26 cellular contexts compared by ENCODE assay signal in genomic region chr12:69881771-69882170, GRCh38. TPM values are rescaled to one million over a fixed set of nuclear protein-coding genes. Genes with fewer than 3 reads are reported as not detected.
DNase-seq lines count a peak whose midpoint lies in the region; ATAC-seq and TF ChIP-seq lines count a peak whose summit lies in the region.
"Had no signal": no experiment of that assay in that cellular context is flagged by ENCODE, and none has a peak within 500 bp of the region (broad histone marks: within the 10 kb centered on the region; RNA-seq: fewer than 3 reads in every experiment).

No MANE protein-coding gene starts in this region.

- H4K12ac ChIP-seq in trophoblast cell (ENCODE audit: low read depth, low read length), result no peak overlapping the region

- H3K18ac ChIP-seq in trophoblast cell (ENCODE audit: low read length), result no peak overlapping the region

- no peak overlapping the region for H3K27ac ChIP-seq in lower lobe of right lung
- no peak overlapping the region for H3K27ac ChIP-seq in trophoblast cell (ENCODE audit: low read depth, low read length)
- H3K27ac ChIP-seq: C4-2B, KMS-11, PC-9, SJSA1 had no signal

- H3K23ac ChIP-seq in trophoblast cell (ENCODE audit: low read length), result no peak overlapping the region

- H3K4ac ChIP-seq in trophoblast cell (ENCODE audit: low read depth, low read length), result no peak overlapping the region

- no peak overlapping the region for H4K91ac ChIP-seq in trophoblast cell (ENCODE audit: low read depth, low read length)

- ATAC-seq in lower lobe of right lung (no peak), left lobe of liver (no peak)
- ATAC-seq: CD8-positive, alpha-beta T cell; T-cell had no signal

- no peak overlapping the region for H2AK5ac ChIP-seq in trophoblast cell (ENCODE audit: low read length)

- no peak overlapping the region for H2BK12ac ChIP-seq in trophoblast cell (ENCODE audit: low read length)

- DNase-seq in NCI-H1694 (lab: John Stamatoyannopoulos, UW) (peak; percentile 80), NCI-H446 treated with DMSO at 0.1 percent for 48 hours (lab: John Stamatoyannopoulos, UW) (peak; percentile 75), cerebellar nuclear complex (lab: John Stamatoyannopoulos, UW) (peak; percentile 58 to 87), lower lobe of right lung (no peak), left lobe of liver (ENCODE audit: low spot score) (no peak), trophoblast cell (no peak), NCI-H2081 (lab: John Stamatoyannopoulos, UW) (no peak)
- DNase-seq: Caco-2; CD8-positive, alpha-beta T cell; DMS153; DND-41; MM.1S; NCI-H1417; NCI-H187; NCI-H748 treated with DMSO at 0.1 percent for 48 hours; PC-9; Right ventricle myocardium superior; RPMI8226; T-cell had no signal

- H3K36me3 ChIP-seq in lower lobe of right lung, result no peaks in the 10 kb centered on the region
- H3K36me3 ChIP-seq in trophoblast cell (ENCODE audit: control insufficient read depth in 1 of 2, insufficient read depth in 2 of 2, low read length in 2 of 2), result no peaks in the 10 kb centered on the region
- H3K36me3 ChIP-seq: SJSA1 had no signal

- no peak overlapping the region for H4K8ac ChIP-seq in trophoblast cell (ENCODE audit: low read depth, low read length)

- intact Hi-C loops in lower lobe of right lung (cut with DNase I), result loop anchor here (10.0 kb wide), 1 partner anchor 693 kb away; no protein-coding TSS in a partner anchor

- TF ChIP-seq CTCF in lower lobe of right lung (IDR thresholded peaks at IDR 0.05), result no peak

- no peak overlapping the region for H3K4me2 ChIP-seq in trophoblast cell (ENCODE audit: low read length)
- H3K4me2 ChIP-seq: KMS-11, PC-9 had no signal

- H3K9me3 ChIP-seq in lower lobe of right lung, result no peaks in the 10 kb centered on the region
- no peaks in the 10 kb centered on the region for H3K9me3 ChIP-seq in trophoblast cell (ENCODE audit: insufficient read depth, low read depth, low read length)
- H3K9me3 ChIP-seq: Caco-2, SJSA1 had no signal

- H3K14ac ChIP-seq in trophoblast cell (ENCODE audit: low read length), result no peak overlapping the region

- no peaks in the 10 kb centered on the region for H3K79me2 ChIP-seq in trophoblast cell (ENCODE audit: control insufficient read depth, insufficient read depth, low read length, poor library complexity)

- H3K9ac ChIP-seq in trophoblast cell (ENCODE audit: low read length), result no peak overlapping the region
- H3K9ac ChIP-seq: KMS-11 had no signal

- H2BK5ac ChIP-seq in trophoblast cell (ENCODE audit: low read depth, low read length, poor library complexity), result no peak overlapping the region

- H2AFZ ChIP-seq in trophoblast cell (ENCODE audit: insufficient read depth, low read length, poor library complexity), result no peak overlapping the region
- H2AFZ ChIP-seq: PC-9 had no signal

- no peaks in the 10 kb centered on the region for H3K79me1 ChIP-seq in trophoblast cell (ENCODE audit: low read length)

- H3K4me1 ChIP-seq in lower lobe of right lung (peaks cover 8% of the 10 kb centered on the region), trophoblast cell (ENCODE audit: control insufficient read depth in 1 of 2, insufficient read depth in 2 of 2, low read length in 2 of 2) (no peaks in the 10 kb centered on the region)
- H3K4me1 ChIP-seq: Caco-2, SJSA1 had no signal

- no CpG with 5 or more reads among the region's 3 CpGs for WGBS in trophoblast cell (ENCODE audit: extremely low coverage, insufficient coverage, insufficient read length)

- H2BK120ac ChIP-seq in trophoblast cell (ENCODE audit: insufficient read depth, low read length, poor library complexity), result no peak overlapping the region

- H3K4me3 ChIP-seq in lower lobe of right lung (no peak overlapping the region), trophoblast cell (ENCODE audit: low read depth, low read length) (no peak overlapping the region)
- H3K4me3 ChIP-seq: PC-9, SJSA1 had no signal

- H3K27me3 ChIP-seq in lower lobe of right lung (ENCODE audit: low read depth), result no peaks in the 10 kb centered on the region
- H3K27me3 ChIP-seq in trophoblast cell (ENCODE audit: insufficient read depth, low read length), result no peaks in the 10 kb centered on the region
- H3K27me3 ChIP-seq: SJSA1 had no signal

RNA-seq across cellular contexts. Expression of gene MYRFL, which starts 56.7 kb away (rescaled TPM):
- total RNA-seq in lower lobe of right lung (not detected), left lobe of liver (0.08 TPM)
- 0.21 and 0.37 TPM in 2 replicates for polyA plus RNA-seq in trophoblast cell (2013)
- total RNA-seq: A673; B cell; CD8-positive, alpha-beta T cell; NCI-H460; PC-9; SJSA1; T-cell had no signal
- polyA plus RNA-seq: IgD-negative memory B cell had no signal

Comparison
In these comparisons a context has a peak if more than half of its experiments do, and no peak if none do; other contexts are left out.
1. DNase-seq: peak in NCI-H1694 (single experiment), NCI-H446 treated with DMSO at 0.1 percent for 48 hours (single experiment) and cerebellar nuclear complex (2 of 2); none in lower lobe of right lung (single experiment), left lobe of liver (single experiment), trophoblast cell (0 of 2) and NCI-H2081 (0 of 2).